Comparison of ENCODE assay signal across 33 cellular contexts in the genomic region with DNA sequence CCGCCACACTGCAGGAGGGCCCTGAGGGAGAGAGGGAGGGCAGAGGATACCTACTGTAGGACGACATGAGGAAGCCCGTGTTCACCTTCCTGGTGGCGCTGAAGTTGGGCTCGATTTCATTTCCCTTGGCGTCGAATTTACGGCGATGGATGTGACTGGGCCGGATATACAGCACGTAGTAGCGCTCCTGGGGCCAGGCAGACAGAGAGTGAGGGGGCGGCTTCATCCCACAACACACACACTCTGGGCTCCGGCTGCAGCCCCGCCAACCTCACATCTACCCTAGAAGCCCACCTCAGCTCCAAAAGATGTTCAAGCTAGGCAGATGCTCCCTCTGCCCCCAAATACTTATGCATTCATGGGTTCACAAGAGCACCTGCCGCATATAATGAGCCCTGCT. TPM values are rescaled to one million over a fixed set of nuclear protein-coding genes. Genes with fewer than 3 reads are reported as not detected.
"Had no signal": no experiment of that assay in that cellular context is flagged by ENCODE, and none has a peak within 500 bp of the region (broad histone marks: within the 10 kb centered on the region; RNA-seq: fewer than 3 reads in every experiment).

No MANE protein-coding gene starts in this region.

- ATAC-seq: activated naive CD8-positive, alpha-beta T cell treated with anti-CD3 and anti-CD28 coated beads, Interleukin-2, amount 50 U/mL, for 24 hours; activated T-cell treated with anti-CD3 and anti-CD28 coated beads, Interleukin-2, amount 50 U/mL, for 4 hours; Right ventricle myocardium inferior had no signal

- H3K27ac ChIP-seq: KMS-11, Peyer's patch had no signal

- H3K27ac Mint-ChIP-seq: activated CD4-positive, alpha-beta T cell treated with anti-CD3 and anti-CD28 coated beads, Interleukin-2, amount 10 ng/mL, durations not matched to agents 24 days and 14 days; activated naive CD4-positive, alpha-beta T cell treated with anti-CD3 and anti-CD28 coated beads for 36 hours; activated naive CD8-positive, alpha-beta T cell; activated naive CD8-positive, alpha-beta T cell treated with anti-CD3 and anti-CD28 coated beads, Interleukin-2, amount 50 U/mL, for 24 hours; activated T-helper 1 cell treated with anti-CD3 and anti-CD28 coated beads, Interleukin-12 subunit alpha, Interleukin-12 subunit beta, Interleukin-2, Interleukin-4 antibody, amounts not matched to agents 30 ng/mL and 10 ng/mL and 1 ng/mL, durations not matched to agents 14 hours and 24 hours and 36 hours; brain had no signal

- DNase-seq: activated CD4-positive, alpha-beta T cell treated with anti-CD3 and anti-CD28 coated beads, Interleukin-2, amount 10 ng/mL, durations not matched to agents 24 days and 14 days; activated CD4-positive, alpha-beta T cell treated with anti-CD3 and anti-CD28 coated beads, Interleukin-2, amount 50 U/mL, for 4 hours; activated CD8-positive, alpha-beta memory T cell treated with anti-CD3 and anti-CD28 coated beads, Interleukin-2, amount 50 U/mL, for 4 hours; activated gamma-delta T cell treated with Interleukin-2 at 50 U/mL for 16 hours; activated naive CD4-positive, alpha-beta T cell treated with anti-CD3 and anti-CD28 coated beads for 36 hours; activated naive CD8-positive, alpha-beta T cell treated with anti-CD3 and anti-CD28 coated beads, Interleukin-2, amount 50 U/mL, for 24 hours; activated T-cell treated with anti-CD3 and anti-CD28 coated beads for 4 hours; activated T-cell treated with anti-CD3 and anti-CD28 coated beads, Interleukin-2, amount 50 U/mL, for 4 hours; anterior cingulate cortex; central memory CD4-positive, alpha-beta T cell; MM.1S; MV-4-11; NCI-H1092; NCI-H146; NCI-H187; NCI-H2029 treated with DMSO at 0.1 percent for 48 hours; NCI-H2107; NCI-H226; NCI-H446 treated with DMSO at 0.1 percent for 48 hours; NCI-H524; NCI-H69; RPMI8226; SIG-M5; SW 1271; T1000 had no signal

- H3K36me3 Mint-ChIP-seq: activated naive CD8-positive, alpha-beta T cell had no signal

- H3K9me3 Mint-ChIP-seq: activated CD4-positive, alpha-beta T cell treated with anti-CD3 and anti-CD28 coated beads, Interleukin-2, amount 10 ng/mL, durations not matched to agents 24 days and 14 days; activated naive CD4-positive, alpha-beta T cell treated with anti-CD3 and anti-CD28 coated beads for 36 hours; activated naive CD8-positive, alpha-beta T cell treated with anti-CD3 and anti-CD28 coated beads, Interleukin-2, amount 50 U/mL, for 24 hours; activated T-cell treated with anti-CD3 and anti-CD28 coated beads, Interleukin-2, amount 50 U/mL, for 4 hours; activated T-helper 1 cell treated with anti-CD3 and anti-CD28 coated beads, Interleukin-12 subunit alpha, Interleukin-12 subunit beta, Interleukin-2, Interleukin-4 antibody, amounts not matched to agents 30 ng/mL and 10 ng/mL and 1 ng/mL, durations not matched to agents 14 hours and 24 hours and 36 hours; brain had no signal

- H3K4me3 Mint-ChIP-seq: activated CD4-positive, alpha-beta T cell treated with anti-CD3 and anti-CD28 coated beads, Interleukin-2, amount 10 ng/mL, durations not matched to agents 24 days and 14 days; activated naive CD4-positive, alpha-beta T cell treated with anti-CD3 and anti-CD28 coated beads for 36 hours; activated naive CD8-positive, alpha-beta T cell; activated naive CD8-positive, alpha-beta T cell treated with anti-CD3 and anti-CD28 coated beads, Interleukin-2, amount 50 U/mL, for 24 hours; activated T-cell treated with anti-CD3 and anti-CD28 coated beads, Interleukin-2, amount 50 U/mL, for 4 hours; activated T-helper 1 cell treated with anti-CD3 and anti-CD28 coated beads, Interleukin-12 subunit alpha, Interleukin-12 subunit beta, Interleukin-2, Interleukin-4 antibody, amounts not matched to agents 30 ng/mL and 10 ng/mL and 1 ng/mL, durations not matched to agents 14 hours and 24 hours and 36 hours had no signal

RNA-seq across cellular contexts. Expression of gene ARPIN, which starts 4.5 kb away (rescaled TPM):
- total RNA-seq: activated CD4-positive, alpha-beta T cell treated with anti-CD3 and anti-CD28 coated beads, Interleukin-2, amount 10 ng/mL, durations not matched to agents 24 days and 14 days; activated naive CD4-positive, alpha-beta T cell treated with anti-CD3 and anti-CD28 coated beads for 36 hours; activated T-helper 1 cell treated with anti-CD3 and anti-CD28 coated beads, Interleukin-12 subunit alpha, Interleukin-12 subunit beta, Interleukin-2, Interleukin-4 antibody, amounts not matched to agents 30 ng/mL and 10 ng/mL and 1 ng/mL, durations not matched to agents 14 hours and 24 hours and 36 hours; T-helper 1 cell treated with Interleukin-12 subunit alpha and Interleukin-12 subunit beta and Interleukin-4 antibody, amounts not matched to agents 30 ng/mL and 1 ng/mL, for 36 hours; T-helper 2 cell treated with Interferon-gamma antibody and Interleukin-4, amounts not matched to agents 100 ng/mL and 5 ng/mL, for 36 hours had no signal
